ENCODE assay signal across 11 cellular contexts in genomic region chr11:111707039-111707690, GRCh38. TPM values are rescaled to one million over a fixed set of nuclear protein-coding genes. Genes with fewer than 3 reads are reported as not detected.
DNase-seq lines count a peak whose midpoint lies in the region; ATAC-seq and TF ChIP-seq lines count a peak whose summit lies in the region.
"Had no signal": no experiment of that assay in that cellular context is flagged by ENCODE, and none has a peak within 500 bp of the region (broad histone marks: within the 10 kb centered on the region; RNA-seq: fewer than 3 reads in every experiment).

No MANE protein-coding gene starts in this region.

- peak; percentile 93 for ATAC-seq in sciatic nerve
- ATAC-seq in activated naive CD4-positive, alpha-beta T cell treated with anti-CD3 and anti-CD28 coated beads, Interleukin-2, amount 50 U/mL, for 72 hours, result no peak
- no peak for ATAC-seq in HG03095 (IDR thresholded peaks at IDR 0.05; ENCODE audit: unreplicated experiment)
- no peak for ATAC-seq in stimulated activated naive CD8-positive, alpha-beta T cell treated with anti-CD3 and anti-CD28 coated beads, Interleukin-15, Interleukin-2, amounts not matched to agents 100 U/mL and 50 U/mL, for 24 hours

- H3K27me3 ChIP-seq in left ventricle myocardium inferior (ENCODE audit: low read depth), result no peaks in the 10 kb centered on the region

- H3K27ac Mint-ChIP-seq in activated naive CD4-positive, alpha-beta T cell treated with anti-CD3 and anti-CD28 coated beads, Interleukin-2, amount 50 U/mL, for 72 hours, result no peak overlapping the region
- H3K27ac Mint-ChIP-seq: CD4-positive, alpha-beta memory T cell had no signal

- no peaks in the 10 kb centered on the region for H3K9me3 ChIP-seq in left ventricle myocardium inferior (replicated peaks)

- H3K4me3 ChIP-seq in cardiac fibroblast (replicated peaks in 1 of 2; ENCODE audit: low read depth in 2 of 2, low read length in 2 of 2) (no peak overlapping the region), left ventricle myocardium inferior (no peak overlapping the region)

- peaks cover 74% of the 10 kb centered on the region for H3K36me3 ChIP-seq in left ventricle myocardium inferior

- TF ChIP-seq CTCF in cardiac fibroblast (IDR thresholded peaks at IDR 0.05; ENCODE audit: low read depth, low read length), result no peak
- TF ChIP-seq CTCF in left ventricle myocardium inferior (IDR thresholded peaks at IDR 0.05; ENCODE audit: borderline replicate concordance), result no peak

- intact Hi-C loops in left ventricle myocardium inferior (cut with micrococcal nuclease), result no loop called here
- intact Hi-C loops in sciatic nerve (cut with DNase I), result no loop called here

- peaks cover 22% of the 10 kb centered on the region for H3K4me1 ChIP-seq in left ventricle myocardium inferior

- H3K9me3 Mint-ChIP-seq in activated naive CD4-positive, alpha-beta T cell treated with anti-CD3 and anti-CD28 coated beads, Interleukin-2, amount 50 U/mL, for 72 hours, result no peaks in the 10 kb centered on the region
- H3K9me3 Mint-ChIP-seq: neural crest cell had no signal

- H3K27ac ChIP-seq in left ventricle myocardium inferior (replicated peaks), result peak overlapping the region; percentile 47

- peak; percentile 74 for DNase-seq in EH (ENCODE audit: low read depth)
- DNase-seq in cardiac fibroblast (ENCODE audit: low read depth in 2 of 2), result peak; percentile 91 to 96
- peak; percentile 53 for DNase-seq in left ventricle myocardium inferior
- DNase-seq in sciatic nerve (ENCODE audit: low spot score), result no peak
- DNase-seq in activated naive CD4-positive, alpha-beta T cell treated with anti-CD3 and anti-CD28 coated beads, Interleukin-2, amount 50 U/mL, for 72 hours (ENCODE audit: low spot score in 2 of 2), result no peak
- no peak for DNase-seq in SKM-1 (lab: John Stamatoyannopoulos, UW; ENCODE audit: unreplicated experiment)
- no peak for DNase-seq in stimulated activated naive CD8-positive, alpha-beta T cell treated with anti-CD3 and anti-CD28 coated beads, Interleukin-15, Interleukin-2, amounts not matched to agents 100 U/mL and 50 U/mL, for 24 hours
- DNase-seq: activated gamma-delta T cell; CD4-positive, alpha-beta memory T cell had no signal

- H3K36me3 Mint-ChIP-seq in activated naive CD4-positive, alpha-beta T cell treated with anti-CD3 and anti-CD28 coated beads, Interleukin-2, amount 50 U/mL, for 72 hours, result no peaks in the 10 kb centered on the region

RNA-seq across cellular contexts. Expression of gene PPP2R1B, which starts 59.0 kb away (rescaled TPM):
- total RNA-seq in left ventricle myocardium inferior (6.5 TPM), sciatic nerve (37.7 TPM)
- total RNA-seq in activated naive CD4-positive, alpha-beta T cell treated with anti-CD3 and anti-CD28 coated beads, Interleukin-2, amount 50 U/mL, for 72 hours, result 10 to 100 TPM; 53.9 to 57.3 TPM

Comparison
In these comparisons a context has a peak if more than half of its experiments do, and no peak if none do; other contexts are left out.
1. DNase-seq: peak in EH (single experiment), cardiac fibroblast (2 of 2) and left ventricle myocardium inferior (single experiment); none in sciatic nerve (single experiment), activated naive CD4-positive, alpha-beta T cell treated with anti-CD3 and anti-CD28 coated beads, Interleukin-2, amount 50 U/mL, for 72 hours (0 of 2), SKM-1 (single experiment) and stimulated activated naive CD8-positive, alpha-beta T cell treated with anti-CD3 and anti-CD28 coated beads, Interleukin-15, Interleukin-2, amounts not matched to agents 100 U/mL and 50 U/mL, for 24 hours (single experiment).